ENCODE assay signal across 16 cellular contexts in genomic region chr11:67284811-67285540, GRCh38. TPM values are rescaled to one million over a fixed set of nuclear protein-coding genes. Genes with fewer than 3 reads are reported as not detected.
DNase-seq lines count a peak whose midpoint lies in the region; ATAC-seq and TF ChIP-seq lines count a peak whose summit lies in the region.
"Had no signal": no experiment of that assay in that cellular context is flagged by ENCODE, and none has a peak within 500 bp of the region (broad histone marks: within the 10 kb centered on the region; RNA-seq: fewer than 3 reads in every experiment).

No MANE protein-coding gene starts in this region.

- in situ Hi-C loops in transverse colon (cut with MboI; ENCODE audit: low pct_ligation_motif_present in 1 of 4, low pct_unique_long_range_greater_than_20kb in 1 of 4, low sequenced_read_pairs in 3 of 4), result no loop called here

- peak overlapping the region in 3 of 4 donors; percentile 10 to 100 (median 95) for H3K27ac ChIP-seq in transverse colon
- H3K27ac ChIP-seq: hepatocyte had no signal

- no peak for TF ChIP-seq CTCF in transverse colon (IDR thresholded peaks at IDR 0.05)
- TF ChIP-seq CTCF in Caco-2 (IDR thresholded peaks at IDR 0.05; ENCODE audit: insufficient read depth in 1 of 2, low read depth in 1 of 2, low read length in 1 of 2, severe bottlenecking in 1 of 2, unreplicated experiment in 1 of 2), result no peak

- no peaks in the 10 kb centered on the region for H3K9me3 Mint-ChIP-seq in activated naive CD4-positive, alpha-beta T cell treated with anti-CD3 and anti-CD28 coated beads, Interleukin-2, amount 50 U/mL, for 72 hours
- no peaks in the 10 kb centered on the region for H3K9me3 Mint-ChIP-seq in activated T-helper 1 cell treated with anti-CD3 and anti-CD28 coated beads, Interleukin-12 subunit alpha, Interleukin-12 subunit beta, Interleukin-2, Interleukin-4 antibody, amounts not matched to agents 30 ng/mL and 10 ng/mL and 1 ng/mL, durations not matched to agents 14 hours and 24 hours and 36 hours
- no peaks in the 10 kb centered on the region for H3K9me3 Mint-ChIP-seq in Caco-2 (ENCODE audit: unreplicated experiment)
- H3K9me3 Mint-ChIP-seq: nephron had no signal

- H3K4me3 Mint-ChIP-seq in activated T-helper 1 cell treated with anti-CD3 and anti-CD28 coated beads, Interleukin-12 subunit alpha, Interleukin-12 subunit beta, Interleukin-2, Interleukin-4 antibody, amounts not matched to agents 30 ng/mL and 10 ng/mL and 1 ng/mL, durations not matched to agents 14 hours and 24 hours and 36 hours, result no peak overlapping the region
- no peak overlapping the region for H3K4me3 Mint-ChIP-seq in Caco-2 (ENCODE audit: unreplicated experiment)
- H3K4me3 Mint-ChIP-seq: nephron had no signal

- H3K4me3 ChIP-seq in mononuclear cell (ENCODE audit: low read length), result peak overlapping the region; percentile 26
- no peak overlapping the region for H3K4me3 ChIP-seq in transverse colon
- no peak overlapping the region for H3K4me3 ChIP-seq in Caco-2 (ENCODE audit: low read depth, low read length)
- H3K4me3 ChIP-seq: coronary artery, esophagus squamous epithelium, hepatocyte had no signal

- no peak for TF ChIP-seq POLR2A in transverse colon (IDR thresholded peaks at IDR 0.05)

- CTCF ChIA-PET in Caco-2 (lab: Charles Lee), result no interaction called here

- intact Hi-C loops in activated T-helper 1 cell treated with anti-CD3 and anti-CD28 coated beads, Interleukin-12 subunit alpha, Interleukin-12 subunit beta, Interleukin-2, Interleukin-4 antibody, amounts not matched to agents 30 ng/mL and 10 ng/mL and 1 ng/mL, durations not matched to agents 14 hours and 24 hours and 36 hours (cut with micrococcal nuclease), result loop anchor here (5.0 kb wide), 1 partner anchor 222 kb away; the partner anchor contains the start of genes CDK2AP2 and PITPNM1
- intact Hi-C loops in transverse colon (cut with DNase I; ENCODE audit: low total_unique reads) (no loop called here), Caco-2 (cut with micrococcal nuclease; ENCODE audit: unreplicated experiment) (no loop called here)

- 40 to 91% methylated on average over 1 to 45 of the region's 45 CpGs for WGBS in transverse colon (ENCODE audit: low coverage in 1 of 2), 2 donors

- peaks cover 2% of the 10 kb centered on the region for H3K27me3 Mint-ChIP-seq in activated T-helper 1 cell treated with anti-CD3 and anti-CD28 coated beads, Interleukin-12 subunit alpha, Interleukin-12 subunit beta, Interleukin-2, Interleukin-4 antibody, amounts not matched to agents 30 ng/mL and 10 ng/mL and 1 ng/mL, durations not matched to agents 14 hours and 24 hours and 36 hours (ENCODE audit: insufficient read depth)
- H3K27me3 Mint-ChIP-seq in Caco-2 (ENCODE audit: insufficient read depth, unreplicated experiment), result no peaks in the 10 kb centered on the region

- no peaks in the 10 kb centered on the region for H3K9me3 ChIP-seq in mononuclear cell (ENCODE audit: low read depth, low read length)
- no peaks in the 10 kb centered on the region for H3K9me3 ChIP-seq in transverse colon
- no peaks in the 10 kb centered on the region for H3K9me3 ChIP-seq in Caco-2
- H3K9me3 ChIP-seq: esophagus squamous epithelium had no signal

- no peak for ATAC-seq in activated naive CD4-positive, alpha-beta T cell treated with anti-CD3 and anti-CD28 coated beads, Interleukin-2, amount 50 U/mL, for 72 hours
- ATAC-seq in GM18520 (IDR thresholded peaks at IDR 0.05; ENCODE audit: unreplicated experiment), result no peak
- ATAC-seq: sciatic nerve, SK-N-SH treated with all-trans-retinoic acid at 6 μM for 48 hours had no signal

- H3K4me1 ChIP-seq in mononuclear cell (ENCODE audit: insufficient read depth, low read length) (peaks cover 91% of the 10 kb centered on the region), transverse colon (peaks cover 14 to 27% (median 21%) of the 10 kb centered on the region in 4 donors), Caco-2 (peaks cover 16% of the 10 kb centered on the region)

- H3K4me1 Mint-ChIP-seq in activated T-helper 1 cell treated with anti-CD3 and anti-CD28 coated beads, Interleukin-12 subunit alpha, Interleukin-12 subunit beta, Interleukin-2, Interleukin-4 antibody, amounts not matched to agents 30 ng/mL and 10 ng/mL and 1 ng/mL, durations not matched to agents 14 hours and 24 hours and 36 hours (ENCODE audit: low read depth), result peaks cover 31% of the 10 kb centered on the region
- peaks cover 17% of the 10 kb centered on the region for H3K4me1 Mint-ChIP-seq in Caco-2 (ENCODE audit: low read depth, unreplicated experiment)

- H3K36me3 Mint-ChIP-seq in activated naive CD4-positive, alpha-beta T cell treated with anti-CD3 and anti-CD28 coated beads, Interleukin-2, amount 50 U/mL, for 72 hours, result peaks cover 19 to 30% of the 10 kb centered on the region in 2 donors
- peaks cover 27% of the 10 kb centered on the region for H3K36me3 Mint-ChIP-seq in activated T-helper 1 cell treated with anti-CD3 and anti-CD28 coated beads, Interleukin-12 subunit alpha, Interleukin-12 subunit beta, Interleukin-2, Interleukin-4 antibody, amounts not matched to agents 30 ng/mL and 10 ng/mL and 1 ng/mL, durations not matched to agents 14 hours and 24 hours and 36 hours (ENCODE audit: low read depth)
- peaks cover 90% of the 10 kb centered on the region for H3K36me3 Mint-ChIP-seq in Caco-2 (ENCODE audit: insufficient read depth, unreplicated experiment)

- peak overlapping the region; percentile 9 to 98 for H3K27ac Mint-ChIP-seq in activated naive CD4-positive, alpha-beta T cell treated with anti-CD3 and anti-CD28 coated beads, Interleukin-2, amount 50 U/mL, for 72 hours
- peak overlapping the region; percentile 58 for H3K27ac Mint-ChIP-seq in activated T-helper 1 cell treated with anti-CD3 and anti-CD28 coated beads, Interleukin-12 subunit alpha, Interleukin-12 subunit beta, Interleukin-2, Interleukin-4 antibody, amounts not matched to agents 30 ng/mL and 10 ng/mL and 1 ng/mL, durations not matched to agents 14 hours and 24 hours and 36 hours
- H3K27ac Mint-ChIP-seq in Caco-2 (ENCODE audit: unreplicated experiment), result no peak overlapping the region
- H3K27ac Mint-ChIP-seq: nephron had no signal

- no TSS peak for BruUV-seq in Caco-2 (replicated peaks; lab: Mats Ljungman, UMichigan)

- POLR2A ChIA-PET in Caco-2 (lab: Charles Lee), result interaction anchor here (0.5 kb wide), 1 partner anchor 88 kb away, joined by 27 read pairs; the partner anchor contains the start of gene CLCF1

- peaks cover 2 to 62% (median 31%) of the 10 kb centered on the region in 4 donors for H3K36me3 ChIP-seq in transverse colon
- H3K36me3 ChIP-seq in Caco-2 (ENCODE audit: control insufficient read depth, insufficient read depth, low read length), result peaks cover 9% of the 10 kb centered on the region

- TF ChIP-seq EP300 in transverse colon (IDR thresholded peaks at IDR 0.05; ENCODE audit: low read depth), result no peak

- no peak for DNase-seq in activated naive CD4-positive, alpha-beta T cell treated with anti-CD3 and anti-CD28 coated beads, Interleukin-2, amount 50 U/mL, for 72 hours (ENCODE audit: low spot score in 2 of 2)
- DNase-seq in activated naive CD4-positive, alpha-beta T cell treated with Interleukin-2 at 50 U/mL for 16 hours, result no peak
- DNase-seq in activated T-helper 1 cell treated with anti-CD3 and anti-CD28 coated beads, Interleukin-12 subunit alpha, Interleukin-12 subunit beta, Interleukin-2, Interleukin-4 antibody, amounts not matched to agents 30 ng/mL and 10 ng/mL and 1 ng/mL, durations not matched to agents 14 hours and 24 hours and 36 hours (ENCODE audit: low spot score), result no peak
- DNase-seq in transverse colon, result no peak
- DNase-seq in Caco-2, result no peak
- DNase-seq in NAMALWA (ENCODE audit: low spot score), result no peak
- DNase-seq: DMS53, esophagus squamous epithelium, NCI-H1092 had no signal

- H3K27me3 ChIP-seq in mononuclear cell (ENCODE audit: insufficient read depth, low read length) (no peaks in the 10 kb centered on the region), transverse colon (no peaks in the 10 kb centered on the region), Caco-2 (replicated peaks; ENCODE audit: control insufficient read depth, insufficient read depth, low read length) (no peaks in the 10 kb centered on the region)
- H3K27me3 ChIP-seq: esophagus squamous epithelium, hepatocyte had no signal

RNA-seq across cellular contexts. Expression of gene ANKRD13D, which starts 4.1 kb away (rescaled TPM):
- total RNA-seq in activated naive CD4-positive, alpha-beta T cell treated with anti-CD3 and anti-CD28 coated beads, Interleukin-2, amount 50 U/mL, for 72 hours, result 100 to 1,000 TPM in 1 of 2 donors, 10 to 100 TPM in 1; 76.0 to 213 TPM
- 124 and 129 TPM in 2 replicates for total RNA-seq in activated T-helper 1 cell treated with anti-CD3 and anti-CD28 coated beads, Interleukin-12 subunit alpha, Interleukin-12 subunit beta, Interleukin-2, Interleukin-4 antibody, amounts not matched to agents 30 ng/mL and 10 ng/mL and 1 ng/mL, durations not matched to agents 14 hours and 24 hours and 36 hours
- total RNA-seq in mononuclear cell (48.4 TPM), transverse colon (100 to 1,000 TPM in 1 of 4 donors, 10 to 100 TPM in 3; 19.7 to 194 (median 54.5) TPM), Caco-2 (2022) (83.3 and 88.6 TPM in 2 replicates)

RNA-seq across cellular contexts. Expression of gene SSH3, which starts 18.4 kb away (rescaled TPM):
- total RNA-seq in activated naive CD4-positive, alpha-beta T cell treated with anti-CD3 and anti-CD28 coated beads, Interleukin-2, amount 50 U/mL, for 72 hours, result 10 to 100 TPM; 11.6 to 16.5 TPM
- total RNA-seq in activated T-helper 1 cell treated with anti-CD3 and anti-CD28 coated beads, Interleukin-12 subunit alpha, Interleukin-12 subunit beta, Interleukin-2, Interleukin-4 antibody, amounts not matched to agents 30 ng/mL and 10 ng/mL and 1 ng/mL, durations not matched to agents 14 hours and 24 hours and 36 hours, result 9.2 and 9.4 TPM in 2 replicates
- total RNA-seq in mononuclear cell (4.6 TPM), transverse colon (100 to 1,000 TPM in 2 of 4 donors, 10 to 100 TPM in 2; 73.0 to 174 (median 123) TPM), Caco-2 (2022) (81.2 and 89.6 TPM in 2 replicates)

RNA-seq across cellular contexts. Expression of gene GRK2, which starts 18.7 kb away (rescaled TPM):
- 100 to 1,000 TPM; 289 to 376 TPM for total RNA-seq in activated naive CD4-positive, alpha-beta T cell treated with anti-CD3 and anti-CD28 coated beads, Interleukin-2, amount 50 U/mL, for 72 hours
- 249 and 250 TPM in 2 replicates for total RNA-seq in activated T-helper 1 cell treated with anti-CD3 and anti-CD28 coated beads, Interleukin-12 subunit alpha, Interleukin-12 subunit beta, Interleukin-2, Interleukin-4 antibody, amounts not matched to agents 30 ng/mL and 10 ng/mL and 1 ng/mL, durations not matched to agents 14 hours and 24 hours and 36 hours
- total RNA-seq in mononuclear cell (185 TPM), transverse colon (100 to 1,000 TPM; 104 to 294 (median 160) TPM), Caco-2 (2022) (113 and 120 TPM in 2 replicates)
